In genomic region chr10:101818119-101818957, GRCh38 we compare ENCODE assay signal across 8 cellular contexts.
DNase-seq lines count a peak whose midpoint lies in the region; ATAC-seq and TF ChIP-seq lines count a peak whose summit lies in the region.

OGA (minus strand) TSS chr10:101818444; CDS start chr10:101818022, 422 bp downstream.

- peak; percentile 98 for DNase-seq in GM06990 (ENCODE audit: extremely low read depth, insufficient read length)
- peak; percentile 97 for DNase-seq in NCI-H1092 (lab: John Stamatoyannopoulos, UW)
- DNase-seq in germinal center (ENCODE audit: low spot score) = peak; percentile 96
- DNase-seq in non-pigmented ciliary epithelial cell (ENCODE audit: low read depth) = peak; percentile 100
- peak; percentile 97 for DNase-seq in superior temporal gyrus (ENCODE audit: extremely low spot score)

- no peak for TF ChIP-seq CTCF in GM06990 (IDR thresholded peaks at IDR 0.05; ENCODE audit: insufficient read depth, low read length, poor library complexity, severe bottlenecking)

- H3K27me3 Mint-ChIP-seq in activated naive CD4-positive, alpha-beta T cell treated with anti-CD3 and anti-CD28 coated beads, Interleukin-2, amount 50 U/mL, for 24 hours = no peaks in the 10 kb centered on the region

- no peaks in the 10 kb centered on the region for H3K36me3 ChIP-seq in GM06990 (ENCODE audit: control insufficient read depth, insufficient read depth, low read length)

- peak within 1 kb of the TSS; percentile 82 for H3K4me3 ChIP-seq in GM06990 (replicated peaks; ENCODE audit: low read depth, low read length)

- peaks cover 4% of the 10 kb centered on the region for H3K36me3 Mint-ChIP-seq in activated naive CD4-positive, alpha-beta T cell treated with anti-CD3 and anti-CD28 coated beads, Interleukin-2, amount 50 U/mL, for 24 hours

- H3K27ac Mint-ChIP-seq in activated naive CD4-positive, alpha-beta T cell treated with anti-CD3 and anti-CD28 coated beads, Interleukin-2, amount 50 U/mL, for 24 hours = peak within 1 kb of the TSS; percentile 100

- ATAC-seq in HG02588 (IDR thresholded peaks at IDR 0.05; ENCODE audit: unreplicated experiment) = peak; percentile 85
- ATAC-seq in SK-N-SH treated with all-trans-retinoic acid at 6 μM for 48 hours = peak; percentile 91

- H3K9me3 Mint-ChIP-seq in activated naive CD4-positive, alpha-beta T cell treated with anti-CD3 and anti-CD28 coated beads, Interleukin-2, amount 50 U/mL, for 24 hours = no peaks in the 10 kb centered on the region

- H3K4me3 Mint-ChIP-seq in activated naive CD4-positive, alpha-beta T cell treated with anti-CD3 and anti-CD28 coated beads, Interleukin-2, amount 50 U/mL, for 24 hours = peak within 1 kb of the TSS; percentile 99

- H3K4me1 Mint-ChIP-seq in activated naive CD4-positive, alpha-beta T cell treated with anti-CD3 and anti-CD28 coated beads, Interleukin-2, amount 50 U/mL, for 24 hours = peaks cover 42% of the 10 kb centered on the region

- no peaks in the 10 kb centered on the region for H3K27me3 ChIP-seq in GM06990 (replicated peaks; ENCODE audit: control insufficient read depth, insufficient read depth, low read length)

TF ChIP-seq in SK-N-SH treated with all-trans-retinoic acid at 6 μM for 48 hours, 23 proteins besides CTCF, POLR2A, EP300 and RAD21:
- TF ChIP-seq ISL1 (CRISPR knock-in tag; IDR thresholded peaks at IDR 0.05) (no peak), CSDC2 (CRISPR knock-in tag; IDR thresholded peaks at IDR 0.05) (no peak), SNAI2 (CRISPR knock-in tag; IDR thresholded peaks at IDR 0.05) (no peak), ZNF8 (CRISPR knock-in tag; IDR thresholded peaks at IDR 0.05) (no peak), RARB (CRISPR knock-in tag; IDR thresholded peaks at IDR 0.05) (no peak), ZC3H10 (CRISPR knock-in tag; IDR thresholded peaks at IDR 0.05) (no peak)

Comparison
In these comparisons a context has a peak if more than half of its experiments do, and no peak if none do; other contexts are left out.
1. Peak in every context shown above with its lines: DNase-seq, ATAC-seq and H3K4me3 ChIP-seq.